1 cellular context compared by ENCODE assay signal in genomic region chr19:14555918-14556661, GRCh38.
TF ChIP-seq lines count a peak whose summit lies in the region.

No MANE protein-coding gene starts in this region.

TF ChIP-seq in K562, 482 proteins besides CTCF, POLR2A, EP300 and RAD21 (continued from another document and continues in another):
- TF ChIP-seq, protein P1, sequence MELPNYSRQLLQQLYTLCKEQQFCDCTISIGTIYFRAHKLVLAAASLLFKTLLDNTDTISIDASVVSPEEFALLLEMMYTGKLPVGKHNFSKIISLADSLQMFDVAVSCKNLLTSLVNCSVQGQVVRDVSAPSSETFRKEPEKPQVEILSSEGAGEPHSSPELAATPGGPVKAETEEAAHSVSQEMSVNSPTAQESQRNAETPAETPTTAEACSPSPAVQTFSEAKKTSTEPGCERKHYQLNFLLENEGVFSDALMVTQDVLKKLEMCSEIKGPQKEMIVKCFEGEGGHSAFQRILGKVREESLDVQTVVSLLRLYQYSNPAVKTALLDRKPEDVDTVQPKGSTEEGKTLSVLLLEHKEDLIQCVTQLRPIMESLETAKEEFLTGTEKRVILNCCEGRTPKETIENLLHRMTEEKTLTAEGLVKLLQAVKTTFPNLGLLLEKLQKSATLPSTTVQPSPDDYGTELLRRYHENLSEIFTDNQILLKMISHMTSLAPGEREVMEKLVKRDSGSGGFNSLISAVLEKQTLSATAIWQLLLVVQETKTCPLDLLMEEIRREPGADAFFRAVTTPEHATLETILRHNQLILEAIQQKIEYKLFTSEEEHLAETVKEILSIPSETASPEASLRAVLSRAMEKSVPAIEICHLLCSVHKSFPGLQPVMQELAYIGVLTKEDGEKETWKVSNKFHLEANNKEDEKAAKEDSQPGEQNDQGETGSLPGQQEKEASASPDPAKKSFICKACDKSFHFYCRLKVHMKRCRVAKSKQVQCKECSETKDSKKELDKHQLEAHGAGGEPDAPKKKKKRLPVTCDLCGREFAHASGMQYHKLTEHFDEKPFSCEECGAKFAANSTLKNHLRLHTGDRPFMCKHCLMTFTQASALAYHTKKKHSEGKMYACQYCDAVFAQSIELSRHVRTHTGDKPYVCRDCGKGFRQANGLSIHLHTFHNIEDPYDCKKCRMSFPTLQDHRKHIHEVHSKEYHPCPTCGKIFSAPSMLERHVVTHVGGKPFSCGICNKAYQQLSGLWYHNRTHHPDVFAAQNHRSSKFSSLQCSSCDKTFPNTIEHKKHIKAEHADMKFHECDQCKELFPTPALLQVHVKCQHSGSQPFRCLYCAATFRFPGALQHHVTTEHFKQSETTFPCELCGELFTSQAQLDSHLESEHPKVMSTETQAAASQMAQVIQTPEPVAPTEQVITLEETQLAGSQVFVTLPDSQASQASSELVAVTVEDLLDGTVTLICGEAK (IDR thresholded peaks at IDR 0.05) = no peak
- TF ChIP-seq, protein P1 (CRISPR knock-in tag; IDR thresholded peaks at IDR 0.05) = no peak
- TF ChIP-seq HDAC1 (IDR thresholded peaks at IDR 0.05) = 0 out of 4 replicates have a peak, but pooled peaks of 1 of the 2 experiments have one; percentile 18
- no peak for TF ChIP-seq ZNF445 (CRISPR knock-in tag; IDR thresholded peaks at IDR 0.05; ENCODE audit: low read depth)
- TF ChIP-seq SNIP1 (IDR thresholded peaks at IDR 0.05; ENCODE audit: low read depth) = no peak
- TF ChIP-seq SAFB (IDR thresholded peaks at IDR 0.05; ENCODE audit: borderline replicate concordance, low read depth, low read length) = no peak
- no peak for TF ChIP-seq ZNF436 (CRISPR knock-in tag; IDR thresholded peaks at IDR 0.05)
- TF ChIP-seq, protein P2, sequence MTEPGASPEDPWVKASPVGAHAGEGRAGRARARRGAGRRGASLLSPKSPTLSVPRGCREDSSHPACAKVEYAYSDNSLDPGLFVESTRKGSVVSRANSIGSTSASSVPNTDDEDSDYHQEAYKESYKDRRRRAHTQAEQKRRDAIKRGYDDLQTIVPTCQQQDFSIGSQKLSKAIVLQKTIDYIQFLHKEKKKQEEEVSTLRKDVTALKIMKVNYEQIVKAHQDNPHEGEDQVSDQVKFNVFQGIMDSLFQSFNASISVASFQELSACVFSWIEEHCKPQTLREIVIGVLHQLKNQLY (CRISPR knock-in tag; conservative IDR thresholded peaks at IDR 0.05) = no peak
- TF ChIP-seq ARID1B (IDR thresholded peaks at IDR 0.05) = no peak
- TF ChIP-seq ELK3 (CRISPR knock-in tag; IDR thresholded peaks at IDR 0.05) = no peak
- no peak for TF ChIP-seq SAFB2 (IDR thresholded peaks at IDR 0.05; ENCODE audit: borderline replicate concordance, low read depth, low read length, severe bottlenecking)
- TF ChIP-seq ZNF274 (IDR thresholded peaks at IDR 0.05; ENCODE audit: borderline replicate concordance, low read depth, low read length) = no peak
- TF ChIP-seq ETS2 (tag; IDR thresholded peaks at IDR 0.05; ENCODE audit: borderline replicate concordance, poor library complexity, severe bottlenecking) = no peak
- no peak for TF ChIP-seq KAT7 (CRISPR knock-in tag; IDR thresholded peaks at IDR 0.05; ENCODE audit: borderline replicate concordance)
- TF ChIP-seq ZBTB33 (CRISPR knock-in tag; IDR thresholded peaks at IDR 0.05) = peak; percentile 84
- no peak for TF ChIP-seq MEF2A (IDR thresholded peaks at IDR 0.05; ENCODE audit: control insufficient read depth, low read depth, low read length)
- TF ChIP-seq MECOM (CRISPR knock-in tag; IDR thresholded peaks at IDR 0.05) = no peak
- TF ChIP-seq, protein P3, sequence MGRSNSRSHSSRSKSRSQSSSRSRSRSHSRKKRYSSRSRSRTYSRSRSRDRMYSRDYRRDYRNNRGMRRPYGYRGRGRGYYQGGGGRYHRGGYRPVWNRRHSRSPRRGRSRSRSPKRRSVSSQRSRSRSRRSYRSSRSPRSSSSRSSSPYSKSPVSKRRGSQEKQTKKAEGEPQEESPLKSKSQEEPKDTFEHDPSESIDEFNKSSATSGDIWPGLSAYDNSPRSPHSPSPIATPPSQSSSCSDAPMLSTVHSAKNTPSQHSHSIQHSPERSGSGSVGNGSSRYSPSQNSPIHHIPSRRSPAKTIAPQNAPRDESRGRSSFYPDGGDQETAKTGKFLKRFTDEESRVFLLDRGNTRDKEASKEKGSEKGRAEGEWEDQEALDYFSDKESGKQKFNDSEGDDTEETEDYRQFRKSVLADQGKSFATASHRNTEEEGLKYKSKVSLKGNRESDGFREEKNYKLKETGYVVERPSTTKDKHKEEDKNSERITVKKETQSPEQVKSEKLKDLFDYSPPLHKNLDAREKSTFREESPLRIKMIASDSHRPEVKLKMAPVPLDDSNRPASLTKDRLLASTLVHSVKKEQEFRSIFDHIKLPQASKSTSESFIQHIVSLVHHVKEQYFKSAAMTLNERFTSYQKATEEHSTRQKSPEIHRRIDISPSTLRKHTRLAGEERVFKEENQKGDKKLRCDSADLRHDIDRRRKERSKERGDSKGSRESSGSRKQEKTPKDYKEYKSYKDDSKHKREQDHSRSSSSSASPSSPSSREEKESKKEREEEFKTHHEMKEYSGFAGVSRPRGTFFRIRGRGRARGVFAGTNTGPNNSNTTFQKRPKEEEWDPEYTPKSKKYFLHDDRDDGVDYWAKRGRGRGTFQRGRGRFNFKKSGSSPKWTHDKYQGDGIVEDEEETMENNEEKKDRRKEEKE (IDR thresholded peaks at IDR 0.05; ENCODE audit: borderline replicate concordance in 1 of 2, control insufficient read depth in 1 of 2, low read depth in 2 of 2, low read length in 1 of 2) = no peak
- TF ChIP-seq, protein P4, sequence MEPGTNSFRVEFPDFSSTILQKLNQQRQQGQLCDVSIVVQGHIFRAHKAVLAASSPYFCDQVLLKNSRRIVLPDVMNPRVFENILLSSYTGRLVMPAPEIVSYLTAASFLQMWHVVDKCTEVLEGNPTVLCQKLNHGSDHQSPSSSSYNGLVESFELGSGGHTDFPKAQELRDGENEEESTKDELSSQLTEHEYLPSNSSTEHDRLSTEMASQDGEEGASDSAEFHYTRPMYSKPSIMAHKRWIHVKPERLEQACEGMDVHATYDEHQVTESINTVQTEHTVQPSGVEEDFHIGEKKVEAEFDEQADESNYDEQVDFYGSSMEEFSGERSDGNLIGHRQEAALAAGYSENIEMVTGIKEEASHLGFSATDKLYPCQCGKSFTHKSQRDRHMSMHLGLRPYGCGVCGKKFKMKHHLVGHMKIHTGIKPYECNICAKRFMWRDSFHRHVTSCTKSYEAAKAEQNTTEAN (CRISPR knock-in tag; IDR thresholded peaks at IDR 0.05) = no peak
- no peak for TF ChIP-seq E4F1 (CRISPR knock-in tag; IDR thresholded peaks at IDR 0.05; ENCODE audit: borderline replicate concordance)
- TF ChIP-seq MBD2 (IDR thresholded peaks at IDR 0.05; ENCODE audit: borderline replicate concordance, low read depth) = no peak
- TF ChIP-seq, protein P5, sequence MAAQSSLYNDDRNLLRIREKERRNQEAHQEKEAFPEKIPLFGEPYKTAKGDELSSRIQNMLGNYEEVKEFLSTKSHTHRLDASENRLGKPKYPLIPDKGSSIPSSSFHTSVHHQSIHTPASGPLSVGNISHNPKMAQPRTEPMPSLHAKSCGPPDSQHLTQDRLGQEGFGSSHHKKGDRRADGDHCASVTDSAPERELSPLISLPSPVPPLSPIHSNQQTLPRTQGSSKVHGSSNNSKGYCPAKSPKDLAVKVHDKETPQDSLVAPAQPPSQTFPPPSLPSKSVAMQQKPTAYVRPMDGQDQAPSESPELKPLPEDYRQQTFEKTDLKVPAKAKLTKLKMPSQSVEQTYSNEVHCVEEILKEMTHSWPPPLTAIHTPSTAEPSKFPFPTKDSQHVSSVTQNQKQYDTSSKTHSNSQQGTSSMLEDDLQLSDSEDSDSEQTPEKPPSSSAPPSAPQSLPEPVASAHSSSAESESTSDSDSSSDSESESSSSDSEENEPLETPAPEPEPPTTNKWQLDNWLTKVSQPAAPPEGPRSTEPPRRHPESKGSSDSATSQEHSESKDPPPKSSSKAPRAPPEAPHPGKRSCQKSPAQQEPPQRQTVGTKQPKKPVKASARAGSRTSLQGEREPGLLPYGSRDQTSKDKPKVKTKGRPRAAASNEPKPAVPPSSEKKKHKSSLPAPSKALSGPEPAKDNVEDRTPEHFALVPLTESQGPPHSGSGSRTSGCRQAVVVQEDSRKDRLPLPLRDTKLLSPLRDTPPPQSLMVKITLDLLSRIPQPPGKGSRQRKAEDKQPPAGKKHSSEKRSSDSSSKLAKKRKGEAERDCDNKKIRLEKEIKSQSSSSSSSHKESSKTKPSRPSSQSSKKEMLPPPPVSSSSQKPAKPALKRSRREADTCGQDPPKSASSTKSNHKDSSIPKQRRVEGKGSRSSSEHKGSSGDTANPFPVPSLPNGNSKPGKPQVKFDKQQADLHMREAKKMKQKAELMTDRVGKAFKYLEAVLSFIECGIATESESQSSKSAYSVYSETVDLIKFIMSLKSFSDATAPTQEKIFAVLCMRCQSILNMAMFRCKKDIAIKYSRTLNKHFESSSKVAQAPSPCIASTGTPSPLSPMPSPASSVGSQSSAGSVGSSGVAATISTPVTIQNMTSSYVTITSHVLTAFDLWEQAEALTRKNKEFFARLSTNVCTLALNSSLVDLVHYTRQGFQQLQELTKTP (IDR thresholded peaks at IDR 0.05; ENCODE audit: low read depth in 1 of 2, partially characterized antibody in 2 of 2) = no peak
- no peak for TF ChIP-seq RBFOX2 (IDR thresholded peaks at IDR 0.05; ENCODE audit: low read depth, low read length)
